ENCODE assay signal across 1 cellular context in the genomic region with DNA sequence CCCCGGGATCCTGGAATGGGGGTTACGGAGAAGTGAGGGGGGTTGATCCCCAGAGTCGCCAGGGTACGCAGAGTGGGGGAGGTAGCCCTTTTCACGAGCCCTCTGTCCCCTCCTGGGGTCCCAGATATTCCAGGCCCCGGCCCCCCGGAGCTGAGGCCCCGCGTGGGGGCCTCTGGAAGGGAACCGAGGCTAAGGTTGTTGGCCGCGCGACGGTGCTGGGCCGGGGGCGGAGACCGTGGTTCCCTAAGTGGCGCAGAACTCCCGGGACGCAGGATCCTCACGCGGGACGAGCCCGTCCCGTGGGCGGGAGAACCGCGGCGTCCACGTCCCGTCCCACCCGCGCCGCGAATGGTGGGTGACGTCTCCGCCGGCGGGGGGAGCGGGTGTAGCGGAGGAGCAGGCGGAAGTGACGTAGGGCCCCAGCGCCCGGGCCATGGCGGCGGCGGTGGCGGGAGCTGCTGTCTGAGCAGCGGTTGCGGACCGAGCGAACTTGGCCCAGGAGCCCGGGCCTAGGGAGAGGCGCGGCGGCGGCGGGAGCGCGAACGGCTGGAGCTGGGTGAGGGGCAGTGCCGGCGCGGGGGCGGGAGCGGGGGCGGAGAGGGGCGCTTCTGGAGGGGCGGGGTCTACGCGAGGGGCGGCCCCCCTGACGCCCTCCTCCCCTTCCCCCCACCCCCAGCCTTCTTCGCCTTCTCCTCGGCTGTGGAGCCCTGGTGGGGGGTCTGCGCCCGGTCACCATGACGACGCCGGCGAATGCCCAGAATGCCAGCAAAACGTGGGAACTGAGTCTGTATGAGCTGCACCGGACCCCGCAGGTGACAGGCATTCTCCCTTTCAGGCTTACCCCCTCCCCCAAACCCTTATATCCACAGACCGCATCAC.
TF ChIP-seq lines count a peak whose summit lies in the region.

TSS of gene RING1 (plus strand) at position 412 of the 879 bp plus-strand sequence. CDS start at position 735, 323 bp downstream.

TF ChIP-seq in Ishikawa, 13 proteins besides CTCF, POLR2A, EP300 and RAD21 (continued from another document):
- TF ChIP-seq REST (IDR thresholded peaks at IDR 0.05; ENCODE audit: low read depth) (no peak), TCF12 (IDR thresholded peaks at IDR 0.05; ENCODE audit: low read depth) (no peak; the same call in 1 of the 2 replicates), TAF1 (IDR thresholded peaks at IDR 0.05; ENCODE audit: low read depth) (peak; percentile 88), CEBPB (IDR thresholded peaks at IDR 0.05) (no peak; the same call in 1 of the 2 replicates), FOXM1 (IDR thresholded peaks at IDR 0.05; ENCODE audit: borderline replicate concordance, low read depth) (no peak), ZBTB7A (IDR thresholded peaks at IDR 0.05; ENCODE audit: low read depth) (no peak; the same call in 1 of the 2 replicates)
